ENCODE assay signal across 10 cellular contexts in genomic region chr4:107709916-107710315, GRCh38.
DNase-seq lines count a peak whose midpoint lies in the region; ATAC-seq and TF ChIP-seq lines count a peak whose summit lies in the region.
"Had no signal": no experiment of that assay in that cellular context is flagged by ENCODE, and none has a peak within 500 bp of the region (broad histone marks: within the 10 kb centered on the region; RNA-seq: fewer than 3 reads in every experiment).

No MANE protein-coding gene starts in this region.

- DNase-seq in AML-193 (lab: John Stamatoyannopoulos, UW), result peak; percentile 93 to 94
- DNase-seq in SKM-1 (lab: John Stamatoyannopoulos, UW; ENCODE audit: unreplicated experiment), result peak; percentile 84
- DNase-seq in foreskin fibroblast, result peak; percentile 14 to 40
- DNase-seq in DMS53 (lab: John Stamatoyannopoulos, UW), result no peak
- DNase-seq in activated CD4-positive, CD25-positive, alpha-beta regulatory T cell (lab: John Stamatoyannopoulos, UW), result no peak
- DNase-seq in NCI-H524 treated with DMSO at 0.1 percent for 48 hours (lab: John Stamatoyannopoulos, UW), result no peak
- DNase-seq: PC-9, T1000 had no signal

- no peak for TF ChIP-seq CTCF in foreskin fibroblast (IDR thresholded peaks at IDR 0.05; ENCODE audit: low read depth, low read length)

- ATAC-seq in HG02870 (IDR thresholded peaks at IDR 0.05; ENCODE audit: unreplicated experiment) (peak; percentile 56), GM19324 (IDR thresholded peaks at IDR 0.05; ENCODE audit: low FRiP score, unreplicated experiment) (no peak)

- H3K4me3 ChIP-seq in foreskin fibroblast (ENCODE audit: low read depth in 1 of 2, low read length in 2 of 2), result no peak overlapping the region
- H3K4me3 ChIP-seq: PC-9 had no signal

Comparison
In these comparisons a context has a peak if more than half of its experiments do, and no peak if none do; other contexts are left out.
1. DNase-seq: peak in AML-193 (2 of 2), SKM-1 (single experiment) and foreskin fibroblast (2 of 2); none in DMS53 (single experiment), activated CD4-positive, CD25-positive, alpha-beta regulatory T cell (0 of 4) and NCI-H524 treated with DMSO at 0.1 percent for 48 hours (single experiment).